Comparison of ENCODE assay signal across 1 cellular context in genomic region chr2:54545700-54546450, GRCh38.
TF ChIP-seq lines count a peak whose summit lies in the region.

No MANE protein-coding gene starts in this region.

TF ChIP-seq in HepG2, 621 proteins besides CTCF, POLR2A, EP300 and RAD21 (continued from another document and continues in another):
- peak; percentile 94 for TF ChIP-seq PAXIP1 (CRISPR knock-in tag; conservative IDR thresholded peaks at IDR 0.05)
- no peak; the same call in 1 of the 2 replicates for TF ChIP-seq ZNF33B (CRISPR knock-in tag; IDR thresholded peaks at IDR 0.05)
- TF ChIP-seq CENPT (CRISPR knock-in tag; IDR thresholded peaks at IDR 0.05; ENCODE audit: low read depth), result no peak
- no peak for TF ChIP-seq ZNF234 (CRISPR knock-in tag; conservative IDR thresholded peaks at IDR 0.05)
- TF ChIP-seq GATAD2A (CRISPR knock-in tag; IDR thresholded peaks at IDR 0.05), result peak; percentile 94
- peak; percentile 75 for TF ChIP-seq FOXA1 (IDR thresholded peaks at IDR 0.05)
- TF ChIP-seq FOXA1 (CRISPR knock-in tag; IDR thresholded peaks at IDR 0.05), result peak; percentile 96
- TF ChIP-seq ZNF879 (CRISPR knock-in tag; IDR thresholded peaks at IDR 0.05), result no peak
- TF ChIP-seq ZMAT3 (CRISPR knock-in tag; conservative IDR thresholded peaks at IDR 0.05), result peak; percentile 75; the same call in 1 of the 2 replicates
- TF ChIP-seq BRCA1 (CRISPR knock-in tag; IDR thresholded peaks at IDR 0.05), result no peak
- TF ChIP-seq HMGXB4 (CRISPR knock-in tag; IDR thresholded peaks at IDR 0.05; ENCODE audit: borderline replicate concordance in 1 of 2, low read depth in 1 of 2), result 0 out of 4 replicates have a peak, but pooled peaks of 1 of the 2 experiments have one; percentile 25
- no peak for TF ChIP-seq HNRNPLL (IDR thresholded peaks at IDR 0.05; ENCODE audit: low read depth, low read length, poor library complexity, severe bottlenecking)
- no peak for TF ChIP-seq ZNF280B (CRISPR knock-in tag; IDR thresholded peaks at IDR 0.05; ENCODE audit: borderline replicate concordance)
- TF ChIP-seq PBX2 (CRISPR knock-in tag; IDR thresholded peaks at IDR 0.05), result no peak
- peak; percentile 86 for TF ChIP-seq ZNF12 (CRISPR knock-in tag; IDR thresholded peaks at IDR 0.05)
- peak; percentile 49 for TF ChIP-seq PATZ1 (CRISPR knock-in tag; IDR thresholded peaks at IDR 0.05)
- TF ChIP-seq KDM4B (CRISPR knock-in tag; IDR thresholded peaks at IDR 0.05), result 0 out of 2 replicates have a peak, but pooled peaks have one; percentile 38
- peak; percentile 46; the same call in 1 of the 2 replicates for TF ChIP-seq KDM5A (IDR thresholded peaks at IDR 0.05; ENCODE audit: borderline replicate concordance, low read length)
- TF ChIP-seq SRSF4 (IDR thresholded peaks at IDR 0.05; ENCODE audit: low read depth, low read length, poor library complexity, severe bottlenecking), result no peak
- TF ChIP-seq ZNF160 (CRISPR knock-in tag; IDR thresholded peaks at IDR 0.05), result no peak
- TF ChIP-seq CBFB (CRISPR knock-in tag; IDR thresholded peaks at IDR 0.05), result 0 out of 2 replicates have a peak, but pooled peaks have one; percentile 42
- no peak for TF ChIP-seq ZNF7 (CRISPR knock-in tag; IDR thresholded peaks at IDR 0.05)
- TF ChIP-seq ZNF781 (CRISPR knock-in tag; IDR thresholded peaks at IDR 0.05; ENCODE audit: borderline replicate concordance, not compliant biosample characterization), result no peak
- TF ChIP-seq ETV6 (CRISPR knock-in tag; conservative IDR thresholded peaks at IDR 0.05), result no peak
- TF ChIP-seq IRF9 (CRISPR knock-in tag; IDR thresholded peaks at IDR 0.05; ENCODE audit: borderline replicate concordance), result no peak
- TF ChIP-seq THAP9 (CRISPR knock-in tag; IDR thresholded peaks at IDR 0.05; ENCODE audit: borderline replicate concordance), result no peak
- TF ChIP-seq SIX4 (CRISPR knock-in tag; IDR thresholded peaks at IDR 0.05), result peak; percentile 42; the same call in 1 of the 2 replicates
- TF ChIP-seq POLR2G (IDR thresholded peaks at IDR 0.05; ENCODE audit: low read depth, low read length), result no peak
- no peak for TF ChIP-seq NFIB (CRISPR knock-in tag; IDR thresholded peaks at IDR 0.05; ENCODE audit: borderline replicate concordance)
- TF ChIP-seq ZNF282 (IDR thresholded peaks at IDR 0.05; ENCODE audit: partially characterized antibody), result no peak
- TF ChIP-seq TIGD3 (CRISPR knock-in tag; IDR thresholded peaks at IDR 0.05; ENCODE audit: borderline replicate concordance), result no peak
- TF ChIP-seq ZNF839 (CRISPR knock-in tag; IDR thresholded peaks at IDR 0.05; ENCODE audit: borderline replicate concordance), result no peak
- TF ChIP-seq GFI1 (CRISPR knock-in tag; IDR thresholded peaks at IDR 0.05; ENCODE audit: borderline replicate concordance), result peak; percentile 76
- no peak for TF ChIP-seq ZBTB7A (CRISPR knock-in tag; IDR thresholded peaks at IDR 0.05)
- TF ChIP-seq PPARG (CRISPR knock-in tag; conservative IDR thresholded peaks at IDR 0.05), result peak; percentile 91
- TF ChIP-seq ZNF576 (CRISPR knock-in tag; IDR thresholded peaks at IDR 0.05), result no peak
- TF ChIP-seq ZNF546 (CRISPR knock-in tag; conservative IDR thresholded peaks at IDR 0.05), result no peak
- no peak for TF ChIP-seq ETS1 (CRISPR knock-in tag; IDR thresholded peaks at IDR 0.05)
- no peak for TF ChIP-seq THAP8 (CRISPR knock-in tag; IDR thresholded peaks at IDR 0.05; ENCODE audit: borderline replicate concordance)
- no peak for TF ChIP-seq MLLT10 (CRISPR knock-in tag; IDR thresholded peaks at IDR 0.05)
- no peak for TF ChIP-seq BRD4 (CRISPR knock-in tag; IDR thresholded peaks at IDR 0.05)
- TF ChIP-seq NR1H2 (CRISPR knock-in tag; IDR thresholded peaks at IDR 0.05; ENCODE audit: borderline replicate concordance, low read depth), result no peak
- peak; percentile 78 for TF ChIP-seq HOMEZ (CRISPR knock-in tag; IDR thresholded peaks at IDR 0.05; ENCODE audit: low read depth)
- no peak for TF ChIP-seq IRX3 (CRISPR knock-in tag; IDR thresholded peaks at IDR 0.05; ENCODE audit: borderline replicate concordance, low read depth)
